ENCODE assay signal across 3 cellular contexts in genomic region chr6:157984165-157984564, GRCh38.
TF ChIP-seq lines count a peak whose summit lies in the region.

No MANE protein-coding gene starts in this region.

TF ChIP-seq in SK-N-SH, 30 proteins besides CTCF, POLR2A, EP300 and RAD21 (continued from another document):
- TF ChIP-seq IRF3 (IDR thresholded peaks at IDR 0.05; ENCODE audit: low read depth, low read length) (no peak), GABPA (IDR thresholded peaks at IDR 0.05; ENCODE audit: low read depth) (no peak), RFX5 (IDR thresholded peaks at IDR 0.05; ENCODE audit: low read length) (no peak), NFIC (IDR thresholded peaks at IDR 0.05; ENCODE audit: borderline replicate concordance) (no peak), MXI1 (IDR thresholded peaks at IDR 0.05; ENCODE audit: low read depth, low read length) (no peak), PBX3 (IDR thresholded peaks at IDR 0.05) (no peak), SIN3A (IDR thresholded peaks at IDR 0.05; ENCODE audit: borderline replicate concordance, low read depth, low read length) (no peak), MAX (IDR thresholded peaks at IDR 0.05; ENCODE audit: low read depth) (no peak), YY1 (IDR thresholded peaks at IDR 0.05; ENCODE audit: low read depth) (no peak), GATA2 (CRISPR knock-in tag; IDR thresholded peaks at IDR 0.05) (no peak), POLR2AphosphoS5 (IDR thresholded peaks at IDR 0.05; ENCODE audit: low read depth, low read length) (no peak)
TF ChIP-seq in SK-N-SH: peak in this region for 0.

TF ChIP-seq in SK-N-SH treated with all-trans-retinoic acid at 6 μM for 48 hours, 23 proteins besides CTCF, POLR2A, EP300 and RAD21 (continued from another document):
- TF ChIP-seq PPARA (CRISPR knock-in tag; IDR thresholded peaks at IDR 0.05; ENCODE audit: borderline replicate concordance) (no peak), PATZ1 (CRISPR knock-in tag; IDR thresholded peaks at IDR 0.05; ENCODE audit: borderline replicate concordance) (no peak), ZC3H10 (CRISPR knock-in tag; IDR thresholded peaks at IDR 0.05) (no peak), ESRRG (CRISPR knock-in tag; IDR thresholded peaks at IDR 0.05) (no peak), ZNF8 (CRISPR knock-in tag; IDR thresholded peaks at IDR 0.05) (no peak), TSHZ2 (CRISPR knock-in tag; IDR thresholded peaks at IDR 0.05) (no peak), TOX (CRISPR knock-in tag; IDR thresholded peaks at IDR 0.05; ENCODE audit: borderline replicate concordance) (no peak)

TF ChIP-seq in GM12878, 131 proteins besides CTCF, POLR2A, EP300 and RAD21 (continued from another document):
- no peak for TF ChIP-seq ZBTB33 (IDR thresholded peaks at IDR 0.05)
- no peak for TF ChIP-seq TCF12 (IDR thresholded peaks at IDR 0.05; ENCODE audit: low read depth, low read length)
- TF ChIP-seq BACH1 (IDR thresholded peaks at IDR 0.05; ENCODE audit: borderline replicate concordance): no peak
- no peak for TF ChIP-seq MAX (IDR thresholded peaks at IDR 0.05; ENCODE audit: low read depth, low read length)
- no peak for TF ChIP-seq DPF2 (IDR thresholded peaks at IDR 0.05)
- no peak for TF ChIP-seq CHD1 (IDR thresholded peaks at IDR 0.05; ENCODE audit: low read depth, low read length)
- no peak for TF ChIP-seq IRF3 (IDR thresholded peaks at IDR 0.05)
- TF ChIP-seq GATAD2B (conservative IDR thresholded peaks at IDR 0.05; ENCODE audit: low read depth): no peak
- TF ChIP-seq MYC (IDR thresholded peaks at IDR 0.05; ENCODE audit: insufficient read depth, insufficient read length, insufficient replicate concordance, low read length, severe bottlenecking): no peak
TF ChIP-seq in GM12878: peak in this region for 0.
